ENCODE assay signal across 9 cellular contexts in the genomic region with DNA sequence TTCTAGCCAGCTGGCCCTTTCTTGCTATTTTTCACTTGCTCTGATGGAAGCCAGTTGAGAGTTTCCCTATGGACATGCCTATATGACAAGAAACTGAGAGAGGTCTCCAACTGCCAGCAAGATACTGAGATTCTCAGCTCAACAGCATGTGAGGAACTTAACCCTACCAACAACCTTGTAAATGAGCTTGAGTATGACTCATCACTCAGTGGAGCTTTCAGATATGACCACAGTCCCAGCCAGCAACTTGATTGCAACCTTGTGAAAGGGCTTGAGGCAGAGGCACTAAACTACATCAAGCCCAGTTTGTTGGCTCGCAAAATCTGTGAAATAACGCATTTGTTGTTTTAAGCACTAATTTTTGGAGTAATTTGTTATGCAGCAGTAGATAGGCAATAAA.
A peak's percentile ranks its signal among the peaks of the same experiment; 100 is the strongest.
DNase-seq lines count a peak whose midpoint lies in the region; ATAC-seq and TF ChIP-seq lines count a peak whose summit lies in the region.
"Had no signal": no experiment of that assay in that cellular context is flagged by ENCODE, and none has a peak within 500 bp of the region (broad histone marks: within the 10 kb centered on the region; RNA-seq: fewer than 3 reads in every experiment).

No MANE protein-coding gene starts in this region.

- DNase-seq in OCI-M1 (lab: John Stamatoyannopoulos, UW) (peak; percentile 78), mesendoderm (peak; percentile 58), DMS 273 treated with DMSO at 0.1 percent for 48 hours (lab: John Stamatoyannopoulos, UW) (no peak), Right ventricle myocardium superior (no peak), body of pancreas (no peak), NCI-H1436 treated with DMSO at 0.1 percent for 48 hours (lab: John Stamatoyannopoulos, UW) (no peak)
- DNase-seq: activated gamma-delta T cell treated with Interleukin-2 at 50 U/mL for 16 hours had no signal

- peak; percentile 92 for ATAC-seq in GM18858 (IDR thresholded peaks at IDR 0.05; ENCODE audit: unreplicated experiment)
- ATAC-seq in HG02798 (IDR thresholded peaks at IDR 0.05; ENCODE audit: poor library complexity, unreplicated experiment) = peak; percentile 93
- no peak for ATAC-seq in Right ventricle myocardium superior (ENCODE audit: poor library complexity)
- no peak for ATAC-seq in body of pancreas

- no peak overlapping the region for H2AK5ac ChIP-seq in mesendoderm (ENCODE audit: low read length)

- no peak for TF ChIP-seq CTCF in body of pancreas (IDR thresholded peaks at IDR 0.05)

- H3K56ac ChIP-seq in mesendoderm (ENCODE audit: low read length) = no peak overlapping the region

- intact Hi-C loops in Right ventricle myocardium superior (cut with DNase I) (no loop called here), body of pancreas (cut with DNase I) (no loop called here)

- H4K5ac ChIP-seq in mesendoderm (ENCODE audit: low read length) = no peak overlapping the region

- H3K79me1 ChIP-seq in mesendoderm (ENCODE audit: low read length) = no peaks in the 10 kb centered on the region

- no peak overlapping the region for H3K23ac ChIP-seq in mesendoderm (ENCODE audit: low read length)

- H4K8ac ChIP-seq in mesendoderm (ENCODE audit: low read depth, low read length) = no peak overlapping the region

- H3K4me3 ChIP-seq in mesendoderm (ENCODE audit: low read length) (no peak overlapping the region), body of pancreas (no peak overlapping the region)

- no peak overlapping the region for H3K27ac ChIP-seq in mesendoderm (ENCODE audit: low read depth, low read length)
- H3K27ac ChIP-seq in body of pancreas = no peak overlapping the region

- H3K4ac ChIP-seq in mesendoderm (ENCODE audit: low read depth, low read length) = no peak overlapping the region

- H3K4me1 ChIP-seq in mesendoderm (ENCODE audit: control insufficient read depth, low read depth, low read length) = no peaks in the 10 kb centered on the region
- no peaks in the 10 kb centered on the region for H3K4me1 ChIP-seq in body of pancreas

- H3K27me3 ChIP-seq in mesendoderm (ENCODE audit: insufficient read depth, low read length, poor library complexity) (no peaks in the 10 kb centered on the region), body of pancreas (no peaks in the 10 kb centered on the region)

- no peak for TF ChIP-seq POLR2A in body of pancreas (IDR thresholded peaks at IDR 0.05)

- H2BK5ac ChIP-seq in mesendoderm (ENCODE audit: low read length) = no peak overlapping the region

- no CpG with 5 or more reads among the region's 2 CpGs for WGBS in mesendoderm (ENCODE audit: extremely low coverage, insufficient coverage, low lambda C conversion rate)
- WGBS in body of pancreas, 2 donors = 37 to 78% methylated on average over 2 of the region's 2 CpGs

- no peak overlapping the region for H3K4me2 ChIP-seq in mesendoderm (ENCODE audit: low read length)

- H3K79me2 ChIP-seq in mesendoderm (ENCODE audit: control insufficient read depth, insufficient read depth, low read length) = no peaks in the 10 kb centered on the region

- no peak overlapping the region for H3K9ac ChIP-seq in mesendoderm (ENCODE audit: low read length)

- no peaks in the 10 kb centered on the region for H3K36me3 ChIP-seq in mesendoderm (ENCODE audit: control insufficient read depth, insufficient read depth, low read length)
- H3K36me3 ChIP-seq in body of pancreas (replicated peaks in 1 of 2; ENCODE audit: insufficient read depth in 1 of 2, low read depth in 2 of 2) = no peaks in the 10 kb centered on the region

- no peak overlapping the region for H2BK120ac ChIP-seq in mesendoderm (ENCODE audit: low read depth, low read length)

- H3K18ac ChIP-seq in mesendoderm (ENCODE audit: low read length) = no peak overlapping the region

- no peak overlapping the region for H2BK15ac ChIP-seq in mesendoderm (replicated peaks; ENCODE audit: low read depth)

- H3K9me3 ChIP-seq in body of pancreas = no peaks in the 10 kb centered on the region

Comparison
In these comparisons a context has a peak if more than half of its experiments do, and no peak if none do; other contexts are left out.
1. ATAC-seq: peak in GM18858 (single experiment) and HG02798 (single experiment); none in Right ventricle myocardium superior (single experiment) and body of pancreas (single experiment).
2. DNase-seq: peak in OCI-M1 (single experiment) and mesendoderm (single experiment); none in DMS 273 treated with DMSO at 0.1 percent for 48 hours (single experiment), Right ventricle myocardium superior (single experiment), body of pancreas (0 of 4) and NCI-H1436 treated with DMSO at 0.1 percent for 48 hours (single experiment).